In the genomic region with DNA sequence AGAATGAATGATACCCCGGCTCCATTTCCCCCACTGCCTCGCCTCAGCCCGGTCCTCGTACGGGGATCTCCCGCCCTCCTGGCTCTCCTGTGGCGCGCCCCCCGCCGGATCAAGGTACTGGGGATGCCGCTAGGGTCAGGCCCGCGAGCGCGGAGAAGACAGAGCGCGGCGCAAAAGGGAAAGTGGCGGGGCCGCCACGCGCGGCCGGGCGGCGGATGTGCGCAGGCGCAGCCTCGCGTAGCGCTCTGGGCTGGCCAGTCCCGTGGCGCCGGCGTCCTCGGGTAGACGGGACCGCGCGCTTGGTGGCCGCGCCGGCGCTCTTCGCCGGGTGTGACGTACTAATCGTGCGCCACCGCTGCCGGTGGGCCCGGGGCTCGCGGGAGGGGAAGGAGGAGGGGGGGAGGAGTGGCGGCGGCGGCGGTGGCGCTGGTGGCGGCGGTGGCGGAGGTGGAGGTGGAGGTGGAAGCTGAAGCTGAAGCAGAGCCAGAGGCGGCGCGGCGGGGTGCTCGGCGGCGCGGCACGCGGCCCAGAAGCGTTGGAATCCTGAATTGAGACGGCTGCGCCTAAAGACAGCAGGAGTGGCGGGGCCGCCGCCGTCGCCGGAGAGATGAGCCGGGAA, we compare ENCODE assay signal across 1 cellular context.
TF ChIP-seq lines count a peak whose summit lies in the region.

TSS of gene SENP3 (plus strand) at position 331 of the 619 bp plus-strand sequence. CDS start 1,158 bp downstream, outside the sequence.

TF ChIP-seq in HepG2, 621 proteins besides CTCF, POLR2A, EP300 and RAD21 (continued from another document):
- TF ChIP-seq, protein P1, sequence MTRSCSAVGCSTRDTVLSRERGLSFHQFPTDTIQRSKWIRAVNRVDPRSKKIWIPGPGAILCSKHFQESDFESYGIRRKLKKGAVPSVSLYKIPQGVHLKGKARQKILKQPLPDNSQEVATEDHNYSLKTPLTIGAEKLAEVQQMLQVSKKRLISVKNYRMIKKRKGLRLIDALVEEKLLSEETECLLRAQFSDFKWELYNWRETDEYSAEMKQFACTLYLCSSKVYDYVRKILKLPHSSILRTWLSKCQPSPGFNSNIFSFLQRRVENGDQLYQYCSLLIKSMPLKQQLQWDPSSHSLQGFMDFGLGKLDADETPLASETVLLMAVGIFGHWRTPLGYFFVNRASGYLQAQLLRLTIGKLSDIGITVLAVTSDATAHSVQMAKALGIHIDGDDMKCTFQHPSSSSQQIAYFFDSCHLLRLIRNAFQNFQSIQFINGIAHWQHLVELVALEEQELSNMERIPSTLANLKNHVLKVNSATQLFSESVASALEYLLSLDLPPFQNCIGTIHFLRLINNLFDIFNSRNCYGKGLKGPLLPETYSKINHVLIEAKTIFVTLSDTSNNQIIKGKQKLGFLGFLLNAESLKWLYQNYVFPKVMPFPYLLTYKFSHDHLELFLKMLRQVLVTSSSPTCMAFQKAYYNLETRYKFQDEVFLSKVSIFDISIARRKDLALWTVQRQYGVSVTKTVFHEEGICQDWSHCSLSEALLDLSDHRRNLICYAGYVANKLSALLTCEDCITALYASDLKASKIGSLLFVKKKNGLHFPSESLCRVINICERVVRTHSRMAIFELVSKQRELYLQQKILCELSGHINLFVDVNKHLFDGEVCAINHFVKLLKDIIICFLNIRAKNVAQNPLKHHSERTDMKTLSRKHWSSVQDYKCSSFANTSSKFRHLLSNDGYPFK (CRISPR knock-in tag; IDR thresholded peaks at IDR 0.05; ENCODE audit: borderline replicate concordance): peak; percentile 68; the same call in 1 of the 2 replicates
- TF ChIP-seq KAT8 (CRISPR knock-in tag; IDR thresholded peaks at IDR 0.05) (peak; percentile 86), KAT7 (CRISPR knock-in tag; IDR thresholded peaks at IDR 0.05; ENCODE audit: borderline replicate concordance) (peak; percentile 91; the same call in 1 of the 2 replicates), HDAC1 (CRISPR knock-in tag; IDR thresholded peaks at IDR 0.05) (peak; percentile 77; the same call in 1 of the 2 replicates), PHF20 (CRISPR knock-in tag; IDR thresholded peaks at IDR 0.05) (peak; percentile 90), SNAI1 (CRISPR knock-in tag; IDR thresholded peaks at IDR 0.05; ENCODE audit: borderline replicate concordance) (0 out of 2 replicates have a peak, but pooled peaks have one; percentile 56), SPEN (CRISPR knock-in tag; IDR thresholded peaks at IDR 0.05; ENCODE audit: low read depth) (peak; percentile 58; the same call in 1 of the 2 replicates), ARNTL (CRISPR knock-in tag; IDR thresholded peaks at IDR 0.05) (peak; percentile 49), PRPF4 (IDR thresholded peaks at IDR 0.05; ENCODE audit: low read depth, low read length, poor library complexity, severe bottlenecking) (no peak)
